Comparison of ENCODE assay signal across 8 cellular contexts in genomic region chr14:39467889-39468524, GRCh38. TPM values are rescaled to one million over a fixed set of nuclear protein-coding genes. Genes with fewer than 3 reads are reported as not detected.
DNase-seq lines count a peak whose midpoint lies in the region; ATAC-seq, FAIRE-seq and TF ChIP-seq lines count a peak whose summit lies in the region.

No MANE protein-coding gene starts in this region.

- no peaks in the 10 kb centered on the region for H3K9me3 Mint-ChIP-seq in glutamatergic neuron (ENCODE audit: unreplicated experiment)

- no peaks in the 10 kb centered on the region for H3F3A ChIP-seq in PC-3 (ENCODE audit: low read length, unreplicated experiment)

- FAIRE-seq in GM12892 (lab: Jason Lieb, UNC) = peak; percentile 89

- H3K79me2 ChIP-seq in PC-3 (ENCODE audit: low read length) = no peaks in the 10 kb centered on the region

- H4K20me1 ChIP-seq in PC-3 (ENCODE audit: low read length) = no peaks in the 10 kb centered on the region

- H3K4me2 ChIP-seq in PC-3 (ENCODE audit: low read length) = no peak overlapping the region

- H3K27ac ChIP-seq in 22Rv1 = no peak overlapping the region
- H3K27ac ChIP-seq in PC-3 (ENCODE audit: low read length) = no peak overlapping the region

- H3K4me1 ChIP-seq in PC-3 (ENCODE audit: insufficient read depth, low read length) = no peaks in the 10 kb centered on the region

- H2AFZ ChIP-seq in PC-3 (ENCODE audit: low read length) = no peak overlapping the region

- no peak for DNase-seq in GM12892 (ENCODE audit: insufficient read length)
- peak; percentile 59 for DNase-seq in PC-3
- peak; percentile 26 for DNase-seq in glutamatergic neuron
- DNase-seq in stimulated activated naive CD4-positive, alpha-beta T cell treated with Interleukin-2 at 50 U/mL for 16 hours (lab: John Stamatoyannopoulos, UW) = no peak
- no peak for DNase-seq in epidermal melanocyte (ENCODE audit: insufficient read length, low spot score)
- no peak for DNase-seq in NCI-H2171 treated with DMSO at 0.1 percent for 48 hours (lab: John Stamatoyannopoulos, UW)

- H3K27me3 Mint-ChIP-seq in glutamatergic neuron (ENCODE audit: unreplicated experiment) = peaks cover 4% of the 10 kb centered on the region

- no peaks in the 10 kb centered on the region for H3K36me3 ChIP-seq in PC-3 (ENCODE audit: low read depth, low read length)

- no TSS peak for BruUV-seq in PC-3 (replicated peaks; lab: Mats Ljungman, UMichigan)

- H3K36me3 Mint-ChIP-seq in glutamatergic neuron (ENCODE audit: unreplicated experiment) = no peaks in the 10 kb centered on the region

- no peak for TF ChIP-seq POLR2A in GM12892 (IDR thresholded peaks at IDR 0.05; ENCODE audit: low read depth, low read length)

- TF ChIP-seq CTCF in 22Rv1 (IDR thresholded peaks at IDR 0.05) (peak; percentile 47), PC-3 (conservative IDR thresholded peaks at IDR 0.05; ENCODE audit: low read depth, low read length) (peak; percentile 73), glutamatergic neuron (IDR thresholded peaks at IDR 0.05; ENCODE audit: partially characterized antibody, unreplicated experiment) (no peak)

- no peak overlapping the region for H3K4me3 Mint-ChIP-seq in glutamatergic neuron (ENCODE audit: unreplicated experiment)

- no peak overlapping the region for H3K9ac ChIP-seq in PC-3 (ENCODE audit: low read length)

- ATAC-seq in HG02798 (IDR thresholded peaks at IDR 0.05; ENCODE audit: poor library complexity, unreplicated experiment) (peak; percentile 74), PC-3 (peak; percentile 80)

- H3K27ac Mint-ChIP-seq in glutamatergic neuron (ENCODE audit: unreplicated experiment) = no peak overlapping the region

- CTCF ChIA-PET in PC-3 (lab: Charles Lee) = no interaction called here

- H3K4me1 Mint-ChIP-seq in glutamatergic neuron (ENCODE audit: low read depth, unreplicated experiment) = no peaks in the 10 kb centered on the region

- no peaks in the 10 kb centered on the region for H3K9me3 ChIP-seq in PC-3 (ENCODE audit: low read length)

- no peaks in the 10 kb centered on the region for H3K9me2 ChIP-seq in PC-3 (replicated peaks; ENCODE audit: low read length)

- intact Hi-C loops in PC-3 (cut with micrococcal nuclease) = no loop called here

- POLR2A ChIA-PET in PC-3 (lab: Charles Lee; ENCODE audit: unreplicated experiment) = no interaction called here

- peaks cover 18% of the 10 kb centered on the region for H3K27me3 ChIP-seq in PC-3 (ENCODE audit: low read length)

- no peak overlapping the region for H3K4me3 ChIP-seq in PC-3 (ENCODE audit: low read length)

RNA-seq across cellular contexts. Expression of gene FBXO33, which starts 35.8 kb away (rescaled TPM):
- 14.6 TPM for polyA plus RNA-seq in GM12892 (2012; ENCODE audit: missing spikeins)
- 21.9 and 26.9 TPM in 2 replicates for total RNA-seq in PC-3 (2014; rRNA removed)
- total RNA-seq in glutamatergic neuron (ENCODE audit: unreplicated experiment) = 4.7 TPM

Comparison
In these comparisons a context has a peak if more than half of its experiments do, and no peak if none do; other contexts are left out.
1. DNase-seq: peak in PC-3 (single experiment) and glutamatergic neuron (single experiment); none in GM12892 (single experiment), stimulated activated naive CD4-positive, alpha-beta T cell treated with Interleukin-2 at 50 U/mL for 16 hours (single experiment), epidermal melanocyte (single experiment) and NCI-H2171 treated with DMSO at 0.1 percent for 48 hours (single experiment).